Comparison of ENCODE assay signal across 9 cellular contexts in the genomic region with DNA sequence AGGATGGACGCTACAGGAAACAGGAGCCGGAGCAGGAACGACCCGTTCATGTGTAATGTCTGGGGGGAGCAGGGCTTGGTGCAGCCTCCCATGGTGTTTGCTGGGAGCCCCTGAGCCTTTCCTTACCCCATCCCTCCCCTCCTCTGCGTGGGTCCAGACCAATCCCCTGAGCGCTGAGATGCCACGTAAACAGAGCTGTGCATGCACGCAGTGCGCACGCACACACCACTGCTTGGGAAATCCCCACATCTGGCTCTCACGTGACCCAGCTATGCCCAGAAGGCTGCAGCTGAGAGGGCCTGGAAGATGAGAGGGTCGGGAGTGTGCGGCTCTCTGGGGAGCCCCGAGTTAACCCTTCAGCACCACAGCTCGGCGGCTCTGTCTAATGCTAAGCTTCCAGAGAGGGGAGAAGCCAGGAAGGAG.
DNase-seq lines count a peak whose midpoint lies in the region; ATAC-seq and TF ChIP-seq lines count a peak whose summit lies in the region.
"Had no signal": no experiment of that assay in that cellular context is flagged by ENCODE, and none has a peak within 500 bp of the region (broad histone marks: within the 10 kb centered on the region; RNA-seq: fewer than 3 reads in every experiment).

No MANE protein-coding gene starts in this region.

- DNase-seq in GM04503 (ENCODE audit: low read depth) (peak; percentile 90), H4 (ENCODE audit: low spot score) (peak; percentile 28), NCI-H69 (lab: John Stamatoyannopoulos, UW) (peak; percentile 64), foreskin keratinocyte (peak; percentile 79 to 87), osteocyte (ENCODE audit: extremely low spot score, unreplicated experiment) (peak; percentile 94), testis (peak; percentile 88), NCI-H2081 (lab: John Stamatoyannopoulos, UW) (no peak)
- peak; percentile 79 for DNase-seq in activated T-helper 9 cell treated with anti-CD3 and anti-CD28 coated beads, Interleukin-2, amount 50 U/mL, for 16 hours (ENCODE audit: low read depth)

- intact Hi-C loops in testis (cut with DNase I; ENCODE audit: low total_unique reads), result loop anchor here (5.0 kb wide), 1 partner anchor 76 kb away; no protein-coding TSS in a partner anchor

- TF ChIP-seq CTCF in foreskin keratinocyte (conservative IDR thresholded peaks at IDR 0.05) (no peak), osteocyte (IDR thresholded peaks at IDR 0.05) (no peak), testis (IDR thresholded peaks at IDR 0.05) (no peak)

- ATAC-seq in foreskin keratinocyte, result peak; percentile 86

- 30 to 46% methylated on average over 4 to 16 of the region's 16 CpGs for WGBS in testis, 2 donors

- H3K27me3 ChIP-seq in foreskin keratinocyte (no peaks in the 10 kb centered on the region), testis (no peaks in the 10 kb centered on the region)

- H3K27ac ChIP-seq in foreskin keratinocyte, result peak overlapping the region; percentile 79
- peak overlapping the region; percentile 73 to 84 for H3K27ac ChIP-seq in testis
- H3K27ac ChIP-seq: SK-N-MC had no signal

- no peaks in the 10 kb centered on the region for H3K9me3 Mint-ChIP-seq in osteocyte (ENCODE audit: unreplicated experiment)

- H3K36me3 ChIP-seq in testis (ENCODE audit: low read depth, missing control alignments), result no peaks in the 10 kb centered on the region

- no peaks in the 10 kb centered on the region for H3K9me3 ChIP-seq in testis

- peaks cover 26% of the 10 kb centered on the region for H3K4me1 ChIP-seq in foreskin keratinocyte
- peaks cover 23% of the 10 kb centered on the region for H3K4me1 ChIP-seq in testis

- no peaks in the 10 kb centered on the region for H3K27me3 Mint-ChIP-seq in osteocyte (ENCODE audit: unreplicated experiment)

- H3K27ac Mint-ChIP-seq in osteocyte (ENCODE audit: unreplicated experiment), result peak overlapping the region; percentile 91

- H3K4me3 ChIP-seq in testis, result no peak overlapping the region
- H3K4me3 ChIP-seq: SK-N-MC had no signal

- peaks cover 27% of the 10 kb centered on the region for H3K4me1 Mint-ChIP-seq in osteocyte (ENCODE audit: unreplicated experiment)

- no peaks in the 10 kb centered on the region for H3K36me3 Mint-ChIP-seq in osteocyte (ENCODE audit: unreplicated experiment)

- no peak for TF ChIP-seq POLR2A in testis (IDR thresholded peaks at IDR 0.05)

- peak overlapping the region; percentile 63 for H3K4me3 Mint-ChIP-seq in osteocyte (ENCODE audit: unreplicated experiment)

Comparison
In these comparisons a context has a peak if more than half of its experiments do, and no peak if none do; other contexts are left out.
1. DNase-seq: peak in GM04503 (single experiment), H4 (single experiment), NCI-H69 (single experiment), activated T-helper 9 cell treated with anti-CD3 and anti-CD28 coated beads, Interleukin-2, amount 50 U/mL, for 16 hours (single experiment), foreskin keratinocyte (2 of 2), osteocyte (single experiment) and testis (single experiment); none in NCI-H2081 (0 of 2).